8 cellular contexts compared by ENCODE assay signal in genomic region chr22:50326959-50327710, GRCh38. TPM values are rescaled to one million over a fixed set of nuclear protein-coding genes. Genes with fewer than 3 reads are reported as not detected.
DNase-seq lines count a peak whose midpoint lies in the region; ATAC-seq and TF ChIP-seq lines count a peak whose summit lies in the region.

A gene with protein sequence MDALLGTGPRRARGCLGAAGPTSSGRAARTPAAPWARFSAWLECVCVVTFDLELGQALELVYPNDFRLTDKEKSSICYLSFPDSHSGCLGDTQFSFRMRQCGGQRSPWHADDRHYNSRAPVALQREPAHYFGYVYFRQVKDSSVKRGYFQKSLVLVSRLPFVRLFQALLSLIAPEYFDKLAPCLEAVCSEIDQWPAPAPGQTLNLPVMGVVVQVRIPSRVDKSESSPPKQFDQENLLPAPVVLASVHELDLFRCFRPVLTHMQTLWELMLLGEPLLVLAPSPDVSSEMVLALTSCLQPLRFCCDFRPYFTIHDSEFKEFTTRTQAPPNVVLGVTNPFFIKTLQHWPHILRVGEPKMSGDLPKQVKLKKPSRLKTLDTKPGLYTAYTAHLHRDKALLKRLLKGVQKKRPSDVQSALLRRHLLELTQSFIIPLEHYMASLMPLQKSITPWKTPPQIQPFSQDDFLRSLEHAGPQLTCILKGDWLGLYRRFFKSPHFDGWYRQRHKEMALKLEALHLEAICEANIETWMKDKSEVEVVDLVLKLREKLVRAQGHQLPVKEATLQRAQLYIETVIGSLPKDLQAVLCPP (minus strand): TSS chr22:50327012. CDS start chr22:50326988, 24 bp downstream.

- peak within 1 kb of the TSS; percentile 90 to 91 for H3K27ac ChIP-seq in right atrium auricular region
- H3K27ac ChIP-seq in psoas muscle = peak within 1 kb of the TSS; percentile 95

- peak; percentile 84 for ATAC-seq in GM21825 (IDR thresholded peaks at IDR 0.05; ENCODE audit: unreplicated experiment)
- ATAC-seq in T-cell (replicated peaks in 1 of 4) = peak; percentile 96 to 99 (median 97)
- ATAC-seq in psoas muscle = peak; percentile 93 to 98 (median 94)

- peak within 1 kb of the TSS; percentile 77 to 82 (median 80) for H3K4me3 Mint-ChIP-seq in T-cell

- H3K27me3 Mint-ChIP-seq in T-cell = peaks cover 0 to 2% of the 10 kb centered on the region in 2 donors

- intact Hi-C loops in psoas muscle (cut with DNase I) = loop anchor here (2.0 to 5.0 kb wide), 2 partner anchors 50 to 75 kb away; partner anchors contain the start of gene HDAC10 (in 1 of the 2)

- DNase-seq in ELR (ENCODE audit: low read depth) = peak; percentile 81
- peak; percentile 70 for DNase-seq in M059J (ENCODE audit: low read depth)
- DNase-seq in T-cell = peak in 33 of 34 experiments; percentile 22 to 71 (median 48)
- peak; percentile 65 for DNase-seq in amniotic stem cell (lab: John Stamatoyannopoulos, UW)
- no peak for DNase-seq in right atrium auricular region (ENCODE audit: low spot score)
- DNase-seq in psoas muscle = peak; percentile 88 to 91
- no peak for DNase-seq in HPDE6-E6E7 (ENCODE audit: extremely low spot score)

- H3K27me3 ChIP-seq in right atrium auricular region (no peaks in the 10 kb centered on the region), psoas muscle (ENCODE audit: insufficient read depth in 3 of 3, low read length in 2 of 3) (no peaks in the 10 kb centered on the region)

- no peaks in the 10 kb centered on the region for H3K9me3 ChIP-seq in right atrium auricular region
- no peaks in the 10 kb centered on the region for H3K9me3 ChIP-seq in psoas muscle

- POLR2A ChIA-PET in T-cell (lab: Charles Lee) = interaction anchor here in 1 of 2 donors (0.6 kb wide), 1 partner anchor 237 kb away, joined by 3 read pairs; no protein-coding TSS in a partner anchor

- H3K4me1 Mint-ChIP-seq in T-cell = peaks cover 9 to 17% (median 14%) of the 10 kb centered on the region in 3 donors

- H3K27ac Mint-ChIP-seq in T-cell = peak within 1 kb of the TSS; percentile 59 to 74

- TF ChIP-seq CTCF in right atrium auricular region (IDR thresholded peaks at IDR 0.05) = peak; percentile 65 to 73
- peak; percentile 79 for TF ChIP-seq CTCF in psoas muscle (IDR thresholded peaks at IDR 0.05)

- H3K4me3 ChIP-seq in right atrium auricular region = peak within 1 kb of the TSS; percentile 69
- peak within 1 kb of the TSS; percentile 88 for H3K4me3 ChIP-seq in psoas muscle

- H3K36me3 ChIP-seq in right atrium auricular region = no peaks in the 10 kb centered on the region
- no peaks in the 10 kb centered on the region for H3K36me3 ChIP-seq in psoas muscle (ENCODE audit: insufficient read depth in 1 of 2, low read depth in 1 of 2)

- no peaks in the 10 kb centered on the region for H3K9me3 Mint-ChIP-seq in T-cell

- WGBS in psoas muscle, 3 donors = 1% methylated on average over 50 to 104 of the region's 104 CpGs

- CTCF ChIA-PET in T-cell (lab: Charles Lee) = interaction anchor here in 1 of 2 donors (0.6 to 1.5 kb wide), 3 partner anchors 75 to 214 kb away, joined by 3 to 6 read pairs (median 4); no protein-coding TSS in a partner anchor

- peaks cover 0 to 20% of the 10 kb centered on the region in 2 donors for H3K4me1 ChIP-seq in right atrium auricular region
- peaks cover 11% of the 10 kb centered on the region for H3K4me1 ChIP-seq in psoas muscle

- H3K36me3 Mint-ChIP-seq in T-cell = no peaks in the 10 kb centered on the region

RNA-seq across cellular contexts. Expression of the gene that starts here (rescaled TPM):
- 0.20 and 0.71 TPM in 2 replicates for total RNA-seq in M059J (2014; rRNA removed; shearing (Covaris generic))
- 1 to 10 TPM; 2.1 to 5.0 (median 3.5) TPM for total RNA-seq in T-cell
- total RNA-seq in right atrium auricular region = 1 to 10 TPM in 1 of 2 donors, under 1 TPM in 1; 0.85 to 1.0 TPM
- 1 to 10 TPM in 2 of 4 donors, under 1 TPM in 2; 0.57 to 1.6 (median 0.94) TPM for total RNA-seq in psoas muscle
- polyA plus RNA-seq in psoas muscle = under 1 TPM; 0.46 to 0.93 (median 0.81) TPM

Comparison
In these comparisons a context has a peak if more than half of its experiments do, and no peak if none do; other contexts are left out.
1. Peak in DNase-seq in M059J; RNA of the gene not detected or under 1 TPM.
2. DNase-seq: peak in ELR (single experiment), T-cell (33 of 34), amniotic stem cell (single experiment) and psoas muscle (2 of 2); none in right atrium auricular region (single experiment) and HPDE6-E6E7 (single experiment).
3. Peak in every context shown above with its lines, with median percentiles within 50 percentile points of each other: ATAC-seq.